2 cellular contexts compared by ENCODE assay signal in genomic region chr13:76293346-76293745, GRCh38.
TF ChIP-seq lines count a peak whose summit lies in the region.

No MANE protein-coding gene starts in this region.

TF ChIP-seq in IMR-90, 13 proteins besides CTCF, POLR2A, EP300 and RAD21 (continued from another document):
- TF ChIP-seq CEBPB (IDR thresholded peaks at IDR 0.05; ENCODE audit: low read depth, low read length): no peak
- no peak for TF ChIP-seq MXI1 (IDR thresholded peaks at IDR 0.05; ENCODE audit: borderline replicate concordance, low read depth, low read length)
- TF ChIP-seq, protein P1, sequence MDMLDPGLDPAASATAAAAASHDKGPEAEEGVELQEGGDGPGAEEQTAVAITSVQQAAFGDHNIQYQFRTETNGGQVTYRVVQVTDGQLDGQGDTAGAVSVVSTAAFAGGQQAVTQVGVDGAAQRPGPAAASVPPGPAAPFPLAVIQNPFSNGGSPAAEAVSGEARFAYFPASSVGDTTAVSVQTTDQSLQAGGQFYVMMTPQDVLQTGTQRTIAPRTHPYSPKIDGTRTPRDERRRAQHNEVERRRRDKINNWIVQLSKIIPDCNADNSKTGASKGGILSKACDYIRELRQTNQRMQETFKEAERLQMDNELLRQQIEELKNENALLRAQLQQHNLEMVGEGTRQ (IDR thresholded peaks at IDR 0.05; ENCODE audit: low read depth, low read length): no peak
- TF ChIP-seq ELK1 (IDR thresholded peaks at IDR 0.05; ENCODE audit: borderline replicate concordance, low read depth, low read length): no peak
- no peak for TF ChIP-seq MAFK (IDR thresholded peaks at IDR 0.05; ENCODE audit: low read depth, low read length)
- TF ChIP-seq CHD1 (IDR thresholded peaks at IDR 0.05; ENCODE audit: low read depth, low read length): no peak
- TF ChIP-seq BHLHE40 (IDR thresholded peaks at IDR 0.05; ENCODE audit: low read depth, low read length): peak; percentile 55; the same call in 1 of the 2 replicates

TF ChIP-seq in endothelial cell of umbilical vein, 7 proteins besides CTCF, POLR2A, EP300 and RAD21 (continued from another document):
- TF ChIP-seq, protein P2, sequence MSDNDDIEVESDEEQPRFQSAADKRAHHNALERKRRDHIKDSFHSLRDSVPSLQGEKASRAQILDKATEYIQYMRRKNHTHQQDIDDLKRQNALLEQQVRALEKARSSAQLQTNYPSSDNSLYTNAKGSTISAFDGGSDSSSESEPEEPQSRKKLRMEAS (IDR thresholded peaks at IDR 0.05; ENCODE audit: insufficient read depth, insufficient read length): no peak
- TF ChIP-seq GATA2 (IDR thresholded peaks at IDR 0.05; ENCODE audit: insufficient read depth, insufficient read length, low read depth, low read length) (no peak), EZH2 (IDR thresholded peaks at IDR 0.05; ENCODE audit: borderline replicate concordance, low read depth, low read length, severe bottlenecking) (no peak), POLR2AphosphoS5 (IDR thresholded peaks at IDR 0.05; ENCODE audit: insufficient read depth, low read depth, low read length) (no peak)
